1 cellular context compared by ENCODE assay signal in the genomic region with DNA sequence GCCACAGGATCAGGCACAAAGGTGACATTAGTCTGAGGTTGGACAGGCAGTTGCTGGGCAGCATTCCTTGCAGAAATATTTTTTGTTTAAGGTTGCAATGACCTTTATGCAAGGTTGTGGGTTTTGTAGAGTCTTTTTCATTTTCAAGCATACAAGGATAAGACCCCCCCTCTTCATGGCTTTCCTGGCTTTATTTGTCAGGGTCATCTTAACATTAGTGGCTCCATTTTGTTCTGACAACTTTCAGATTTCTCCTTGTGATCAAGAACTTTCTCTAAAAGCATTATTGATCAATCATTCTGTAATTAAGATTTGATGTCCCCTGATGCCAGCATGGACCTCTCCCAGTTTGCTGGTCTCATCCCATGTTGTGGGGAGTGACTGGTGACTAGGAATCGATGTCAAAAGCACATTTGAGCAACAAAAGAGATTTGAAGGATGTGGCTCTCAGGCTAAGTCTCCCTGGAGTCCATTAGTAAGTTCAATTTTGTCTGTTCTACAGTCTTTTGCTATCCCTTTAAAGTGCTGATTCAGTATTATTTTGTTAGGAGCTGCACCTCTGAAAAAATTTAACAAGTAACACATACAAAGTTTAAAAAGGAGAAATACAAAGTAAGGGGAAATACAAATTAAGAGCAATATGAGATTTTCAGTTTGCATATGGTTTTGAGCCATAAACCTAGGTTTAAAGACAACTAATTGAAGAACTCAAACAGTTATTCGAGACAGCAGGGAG.
TF ChIP-seq lines count a peak whose summit lies in the region.

No MANE protein-coding gene starts in this region.

TF ChIP-seq in endothelial cell of umbilical vein, 7 proteins besides CTCF, POLR2A, EP300 and RAD21:
- no peak for TF ChIP-seq MYC (IDR thresholded peaks at IDR 0.05; ENCODE audit: low read depth, low read length)
- TF ChIP-seq FOS (IDR thresholded peaks at IDR 0.05; ENCODE audit: borderline replicate concordance, insufficient read depth, low read length), result no peak
- TF ChIP-seq JUN (IDR thresholded peaks at IDR 0.05; ENCODE audit: borderline replicate concordance, insufficient read depth, insufficient read length, low read depth), result no peak
- TF ChIP-seq EZH2 (IDR thresholded peaks at IDR 0.05; ENCODE audit: borderline replicate concordance, low read depth, low read length, severe bottlenecking), result no peak
- TF ChIP-seq MAX (IDR thresholded peaks at IDR 0.05; ENCODE audit: insufficient read depth, insufficient read length), result no peak
- TF ChIP-seq POLR2AphosphoS5 (IDR thresholded peaks at IDR 0.05; ENCODE audit: insufficient read depth, low read depth, low read length), result no peak
- TF ChIP-seq GATA2 (IDR thresholded peaks at IDR 0.05; ENCODE audit: insufficient read depth, insufficient read length, low read depth, low read length), result no peak
